In the genomic region with DNA sequence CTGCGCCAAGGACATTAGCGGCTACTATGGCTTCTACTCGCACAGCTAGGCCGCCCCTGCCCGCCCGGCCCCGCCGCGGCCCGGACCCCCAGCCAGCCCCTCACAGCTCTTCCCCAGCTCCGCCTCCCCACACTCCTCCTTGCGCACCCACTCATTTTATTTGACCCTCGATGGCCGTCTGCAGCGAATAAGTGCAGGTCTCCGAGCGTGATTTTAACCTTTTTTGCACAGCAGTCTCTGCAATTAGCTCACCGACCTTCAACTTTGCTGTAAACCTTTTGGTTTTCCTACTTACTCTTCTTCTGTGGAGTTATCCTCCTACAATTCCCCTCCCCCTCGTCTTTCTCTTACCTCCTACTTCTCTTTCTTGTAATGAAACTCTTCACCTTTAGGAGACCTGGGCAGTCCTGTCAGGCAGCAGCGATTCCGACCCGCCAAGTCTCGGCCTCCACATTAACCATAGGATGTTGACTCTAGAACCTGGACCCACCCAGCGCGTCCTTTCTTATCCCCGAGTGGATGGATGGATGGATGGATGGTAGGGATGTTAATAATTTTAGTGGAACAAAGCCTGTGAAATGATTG, we compare ENCODE assay signal across 9 cellular contexts. TPM values are rescaled to one million over a fixed set of nuclear protein-coding genes. Genes with fewer than 3 reads are reported as not detected.
A peak's percentile ranks its signal among the peaks of the same experiment; 100 is the strongest.
DNase-seq lines count a peak whose midpoint lies in the region; ATAC-seq, FAIRE-seq and TF ChIP-seq lines count a peak whose summit lies in the region.
"Had no signal": no experiment of that assay in that cellular context is flagged by ENCODE, and none has a peak within 500 bp of the region (broad histone marks: within the 10 kb centered on the region; RNA-seq: fewer than 3 reads in every experiment).

No MANE protein-coding gene starts in this region.

- TF ChIP-seq CTCF in left ventricle myocardium inferior (IDR thresholded peaks at IDR 0.05; ENCODE audit: borderline replicate concordance) (no peak), colonic mucosa (IDR thresholded peaks at IDR 0.05) (no peak), vagina (IDR thresholded peaks at IDR 0.05) (no peak)

- intact Hi-C loops in left ventricle myocardium inferior (cut with micrococcal nuclease) = no loop called here
- intact Hi-C loops in Right ventricle myocardium inferior (cut with DNase I) = no loop called here
- intact Hi-C loops in colonic mucosa (cut with DNase I) = loop anchor here (5.0 kb wide), 1 partner anchor 117 kb away; a partner anchor contains a TSS
- intact Hi-C loops in vagina (cut with DNase I) = no loop called here

- ATAC-seq in Right ventricle myocardium inferior = no peak
- no peak for ATAC-seq in naive thymus-derived CD8-positive, alpha-beta T cell

- no peak overlapping the region for H3K9ac ChIP-seq in colonic mucosa (ENCODE audit: low read depth in 2 of 2, low read length in 2 of 2)

- H3K9me3 ChIP-seq in left ventricle myocardium inferior (replicated peaks) (no peaks in the 10 kb centered on the region), colonic mucosa (no peaks in the 10 kb centered on the region), vagina (no peaks in the 10 kb centered on the region)

- H3K27me3 ChIP-seq in left ventricle myocardium inferior (ENCODE audit: low read depth) (peaks cover 100% of the 10 kb centered on the region), colonic mucosa (peaks cover 95% of the 10 kb centered on the region), vagina (peaks cover 36% of the 10 kb centered on the region)

- H3K36me3 ChIP-seq in left ventricle myocardium inferior (no peaks in the 10 kb centered on the region), colonic mucosa (no peaks in the 10 kb centered on the region), vagina (no peaks in the 10 kb centered on the region)

- H3K27me3 Mint-ChIP-seq in naive thymus-derived CD8-positive, alpha-beta T cell = peaks cover 70 to 89% (median 81%) of the 10 kb centered on the region in 5 donors

- peaks cover 27% of the 10 kb centered on the region for H3K4me1 ChIP-seq in left ventricle myocardium inferior
- H3K4me1 ChIP-seq in colonic mucosa = peaks cover 4% of the 10 kb centered on the region
- peaks cover 14% of the 10 kb centered on the region for H3K4me1 ChIP-seq in vagina

- peak overlapping the region; percentile 57 to 88 (median 80) for H3K4me3 Mint-ChIP-seq in naive thymus-derived CD8-positive, alpha-beta T cell

- H3K36me3 Mint-ChIP-seq in naive thymus-derived CD8-positive, alpha-beta T cell = peaks cover 4 to 35% (median 23%) of the 10 kb centered on the region in 3 donors

- POLR2A ChIA-PET in naive thymus-derived CD8-positive, alpha-beta T cell (lab: Charles Lee) = no interaction called here

- no peak for TF ChIP-seq POLR2A in vagina (IDR thresholded peaks at IDR 0.05)

- H3K4me3 ChIP-seq in left ventricle myocardium inferior (peak overlapping the region; percentile 57), colonic mucosa (peak overlapping the region; percentile 37), vagina (peak overlapping the region; percentile 23 to 41)

- H3K4me1 Mint-ChIP-seq in naive thymus-derived CD8-positive, alpha-beta T cell = peaks cover 12 to 46% (median 35%) of the 10 kb centered on the region in 4 donors

- H3K27ac Mint-ChIP-seq in naive thymus-derived CD8-positive, alpha-beta T cell = peak overlapping the region in 2 of 10 donors; percentile 4 to 50

- DNase-seq in left ventricle myocardium inferior (no peak), Right ventricle myocardium inferior (ENCODE audit: missing footprints) (no peak), colonic mucosa (no peak), vagina (ENCODE audit: extremely low spot score in 2 of 2) (no peak), NCI-H1694 treated with DMSO at 0.1 percent for 48 hours (lab: John Stamatoyannopoulos, UW) (no peak), DMS153 treated with DMSO at 0.1 percent for 48 hours (lab: John Stamatoyannopoulos, UW; ENCODE audit: unreplicated experiment) (no peak), RCC 7860 (ENCODE audit: low spot score) (no peak)
- DNase-seq in naive thymus-derived CD8-positive, alpha-beta T cell = no peak
- DNase-seq: activated CD4-positive, alpha-beta T cell treated with anti-CD3 and anti-CD28 coated beads for 1 hour had no signal

- no peak overlapping the region for H3K27ac ChIP-seq in left ventricle myocardium inferior (replicated peaks)
- no peak overlapping the region for H3K27ac ChIP-seq in colonic mucosa
- no peak overlapping the region for H3K27ac ChIP-seq in vagina

- H3K9me3 Mint-ChIP-seq in naive thymus-derived CD8-positive, alpha-beta T cell = peaks cover 0 to 38% (median 8%) of the 10 kb centered on the region in 9 donors

- no peak for FAIRE-seq in RCC 7860 (lab: Jason Lieb, UNC)

RNA-seq across cellular contexts. Expression of a gene that starts 8.2 kb away (rescaled TPM):
- total RNA-seq in left ventricle myocardium inferior = not detected
- not detected for total RNA-seq in Right ventricle myocardium inferior
- not detected for total RNA-seq in colonic mucosa
- not detected for total RNA-seq in naive thymus-derived CD8-positive, alpha-beta T cell
- polyA plus RNA-seq in naive thymus-derived CD8-positive, alpha-beta T cell = not detected
- not detected for total RNA-seq in vagina
